Comparison of ENCODE assay signal across 8 cellular contexts in the genomic region with DNA sequence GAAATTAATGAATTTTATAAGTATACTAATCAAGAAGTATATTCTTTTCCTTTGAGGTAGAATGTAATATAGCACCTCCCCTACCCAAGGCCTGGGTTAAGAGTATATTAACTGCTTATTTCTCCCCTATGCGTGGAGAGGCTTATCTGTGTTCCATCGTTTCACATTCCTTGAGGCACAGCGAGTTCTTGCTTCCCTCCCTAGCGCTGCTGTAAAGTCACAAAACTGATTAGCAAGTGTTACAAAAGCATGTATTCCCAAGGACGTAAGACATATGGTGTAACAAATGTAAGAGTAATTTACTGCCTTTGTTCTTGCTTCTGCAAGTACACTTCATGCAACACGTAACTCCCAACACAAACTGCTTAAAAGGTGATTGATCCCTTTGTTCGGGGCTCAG. TPM values are rescaled to one million over a fixed set of nuclear protein-coding genes. Genes with fewer than 3 reads are reported as not detected.
DNase-seq lines count a peak whose midpoint lies in the region; ATAC-seq, FAIRE-seq and TF ChIP-seq lines count a peak whose summit lies in the region.

No MANE protein-coding gene starts in this region.

- H3K4me2 ChIP-seq in HepG2 (ENCODE audit: low read depth, low read length), result peak overlapping the region; percentile 98

- H3K79me2 ChIP-seq in HepG2 (ENCODE audit: insufficient read depth, low read length), result peaks cover 42% of the 10 kb centered on the region

- peak overlapping the region; percentile 71 for H3K27ac Mint-ChIP-seq in activated T-cell treated with anti-CD3 and anti-CD28 coated beads, Interleukin-2, amount 50 U/mL, for 72 hours

- no peak for TF ChIP-seq CTCF in HepG2 (CRISPR knock-in tag; IDR thresholded peaks at IDR 0.05)
- no peak for TF ChIP-seq CTCF in transverse colon (IDR thresholded peaks at IDR 0.05)

- CTCF ChIA-PET in HepG2 (lab: Yijun Ruan, JAX; ENCODE audit: low intra/inter-chr PET ratio, low total read pairs), result no interaction called here

- DNase-seq in activated T-cell treated with anti-CD3 and anti-CD28 coated beads, Interleukin-2, amount 50 U/mL, for 72 hours, result no peak
- no peak for DNase-seq in activated T-cell treated with anti-CD3 and anti-CD28 coated beads, Interleukin-2, amount 50 U/mL, for 1 hour
- peak; percentile 93 for DNase-seq in amniotic epithelial cell (ENCODE audit: low read depth)
- DNase-seq in HepG2 (ENCODE audit: low spot score), result peak; percentile 9
- no peak for DNase-seq in transverse colon
- DNase-seq in NCI-H1092 (lab: John Stamatoyannopoulos, UW), result no peak
- no peak for DNase-seq in H54 (ENCODE audit: insufficient read length, low spot score)

- H3K27me3 ChIP-seq in HepG2 (ENCODE audit: control insufficient read depth in 1 of 2, insufficient read depth in 2 of 2, low read length in 2 of 2) (no peaks in the 10 kb centered on the region; a peak in 1 of 5 replicates), transverse colon (no peaks in the 10 kb centered on the region)

- H3K4me1 Mint-ChIP-seq in activated T-cell treated with anti-CD3 and anti-CD28 coated beads, Interleukin-2, amount 50 U/mL, for 72 hours (ENCODE audit: low read depth), result peaks cover 29% of the 10 kb centered on the region

- H3K9me3 Mint-ChIP-seq in activated T-cell treated with anti-CD3 and anti-CD28 coated beads, Interleukin-2, amount 50 U/mL, for 72 hours, result no peaks in the 10 kb centered on the region

- H3K4me3 Mint-ChIP-seq in activated T-cell treated with anti-CD3 and anti-CD28 coated beads, Interleukin-2, amount 50 U/mL, for 72 hours, result peak overlapping the region; percentile 93 to 96

- H3K36me3 ChIP-seq in HepG2 (replicated peaks in 1 of 2; ENCODE audit: control insufficient read depth in 1 of 2, insufficient read depth in 2 of 2, low read length in 2 of 2) (peaks cover 0 to 10% of the 10 kb centered on the region in 2 experiments; a peak in 3 of 5 replicates), transverse colon (no peaks in the 10 kb centered on the region)

- no peaks in the 10 kb centered on the region for H3K27me3 Mint-ChIP-seq in activated T-cell treated with anti-CD3 and anti-CD28 coated beads, Interleukin-2, amount 50 U/mL, for 72 hours (ENCODE audit: low read depth)

- peaks cover 30% of the 10 kb centered on the region for H4K20me1 ChIP-seq in HepG2 (ENCODE audit: insufficient read depth, low read length)

- WGBS in HepG2 (ENCODE audit: low lambda C conversion rate), result 7% methylated on average over 7 of the region's 7 CpGs
- WGBS in transverse colon (ENCODE audit: low coverage in 1 of 2), 2 donors, result 65 to 74% methylated on average over 7 of the region's 7 CpGs

- ATAC-seq in activated T-cell treated with anti-CD3 and anti-CD28 coated beads, Interleukin-2, amount 50 U/mL, for 72 hours (replicated peaks in 1 of 2), result no peak
- no peak for ATAC-seq in HepG2
- no peak for ATAC-seq in GM21360 (IDR thresholded peaks at IDR 0.05; ENCODE audit: unreplicated experiment)

- H3K9me3 ChIP-seq in HepG2 (ENCODE audit: low read length) (no peaks in the 10 kb centered on the region), transverse colon (no peaks in the 10 kb centered on the region)

- TF ChIP-seq POLR2A in HepG2 (IDR thresholded peaks at IDR 0.05; ENCODE audit: insufficient read depth in 1 of 2, low read depth in 2 of 2, low read length in 2 of 2), result no peak
- no peak for TF ChIP-seq POLR2A in transverse colon (IDR thresholded peaks at IDR 0.05)
- no peak for TF ChIP-seq POLR2A in H54 (IDR thresholded peaks at IDR 0.05; ENCODE audit: low read depth, low read length)

- FAIRE-seq in HepG2 (lab: Jason Lieb, UNC) (peak; percentile 55), H54 (lab: Jason Lieb, UNC) (no peak)

- H3K4me3 ChIP-seq in HepG2 (replicated peaks in 1 of 3; ENCODE audit: insufficient read depth in 1 of 3, low read depth in 2 of 3, low read length in 3 of 3), result peak overlapping the region; percentile 95 to 100 (median 98); a peak in 5 of 6 replicates
- H3K4me3 ChIP-seq in transverse colon, result peak overlapping the region in 2 of 4 donors; percentile 82 to 87

- TF ChIP-seq EP300 in HepG2 (IDR thresholded peaks at IDR 0.05; ENCODE audit: low read depth in 2 of 2, low read length in 2 of 2), result no peak
- TF ChIP-seq EP300 in HepG2 (CRISPR knock-in tag; IDR thresholded peaks at IDR 0.05; ENCODE audit: borderline replicate concordance), result no peak
- TF ChIP-seq EP300 in transverse colon (IDR thresholded peaks at IDR 0.05; ENCODE audit: low read depth), result no peak

- no peak for TF ChIP-seq RAD21 in HepG2 (CRISPR knock-in tag; IDR thresholded peaks at IDR 0.05)

- H3K36me3 Mint-ChIP-seq in activated T-cell treated with anti-CD3 and anti-CD28 coated beads, Interleukin-2, amount 50 U/mL, for 72 hours (ENCODE audit: insufficient read depth in 2 of 2), result peaks cover 2 to 8% of the 10 kb centered on the region in 2 donors

- intact Hi-C loops in HepG2 (cut with micrococcal nuclease; ENCODE audit: unreplicated experiment), result loop anchor here (1.0 kb wide), 1 partner anchor 392 kb away; no protein-coding TSS in a partner anchor
- intact Hi-C loops in transverse colon (cut with DNase I; ENCODE audit: low total_unique reads), result no loop called here

- H3K4me1 ChIP-seq in HepG2 (ENCODE audit: insufficient read depth, low read length) (peaks cover 36% of the 10 kb centered on the region), transverse colon (peaks cover 11 to 28% (median 14%) of the 10 kb centered on the region in 4 donors)

- BruUV-seq in HepG2 (replicated peaks; lab: Mats Ljungman, UMichigan), result no TSS peak

- POLR2A ChIA-PET in HepG2 (lab: Yijun Ruan, JAX), result interaction anchor here (1.2 to 1.4 kb wide), 3 partner anchors 10 to 112 kb away, joined by 4 read pairs; no protein-coding TSS in a partner anchor

- in situ Hi-C loops in HepG2 (cut with HindIII; ENCODE audit: extremely low pct_ligation_motif_present, low pct_unique_long_range_greater_than_20kb) (no loop called here), transverse colon (cut with MboI; ENCODE audit: low pct_ligation_motif_present in 1 of 4, low pct_unique_long_range_greater_than_20kb in 1 of 4, low sequenced_read_pairs in 3 of 4) (no loop called here)

- H3K27ac ChIP-seq in HepG2 (ENCODE audit: extremely low read length, insufficient read depth, low read length), result peak overlapping the region; percentile 98
- peak overlapping the region; percentile 92 to 97 (median 94) for H3K27ac ChIP-seq in transverse colon

- peak overlapping the region; percentile 94 for H3K9ac ChIP-seq in HepG2 (ENCODE audit: insufficient read depth, low read depth, low read length)

- no peak overlapping the region for H2AFZ ChIP-seq in HepG2 (ENCODE audit: low read length)

RNA-seq across cellular contexts. Expression of a gene that starts 1.2 kb away (rescaled TPM):
- total RNA-seq in activated T-cell treated with anti-CD3 and anti-CD28 coated beads, Interleukin-2, amount 50 U/mL, for 72 hours, result 10 to 100 TPM; 29.8 to 29.9 TPM
- total RNA-seq in HepG2 (2016; rRNA removed; fragmentation: Illumina TruSeq; extraction: Trizol) (194 and 260 TPM in 2 replicates), transverse colon (10 to 100 TPM; 26.5 to 74.1 (median 58.2) TPM)
- 48.9 and 55.6 TPM in 2 replicates for total RNA-seq in HepG2 (2016; cell fraction: cytosol; rRNA removed; fragmentation: Illumina TruSeq; extraction: Trizol; ENCODE audit: low read depth)
- total RNA-seq in HepG2 (2016; cell fraction: insoluble cytoplasmic fraction; rRNA removed; fragmentation: Illumina TruSeq; extraction: Trizol), result 204 and 264 TPM in 2 replicates
- 86.8 and 98.1 TPM in 2 replicates for total RNA-seq in HepG2 (2016; cell fraction: membrane; rRNA removed; fragmentation: Illumina TruSeq; extraction: Trizol)
- total RNA-seq in HepG2 (2016; cell fraction: nucleus; rRNA removed; fragmentation: Illumina TruSeq; extraction: Trizol), result 194 and 215 TPM in 2 replicates
- polyA plus RNA-seq in HepG2 (2011; rRNA removed), result 15.4 and 21.9 TPM in 2 replicates
- 10.3 and 23.0 TPM in 2 replicates for polyA plus RNA-seq in HepG2 (2011; cell fraction: cytosol; rRNA removed)
- 4.8 and 9.7 TPM in 2 replicates for polyA plus RNA-seq in HepG2 (2011; cell fraction: nucleus; rRNA removed)
- polyA plus RNA-seq in HepG2 (2012), result 126 and 140 TPM in 2 replicates
- 10.5 and 11.8 TPM in 2 replicates for polyA plus RNA-seq in HepG2 (2016; cell fraction: cytosol; fragmentation: Illumina TruSeq; extraction: Trizol; ENCODE audit: low read depth)
- 87.6 and 99.1 TPM in 2 replicates for polyA plus RNA-seq in HepG2 (2016; cell fraction: insoluble cytoplasmic fraction; fragmentation: Illumina TruSeq; extraction: Trizol; ENCODE audit: low read depth)
- 25.9 and 27.7 TPM in 2 replicates for polyA plus RNA-seq in HepG2 (2016; cell fraction: membrane; fragmentation: Illumina TruSeq; extraction: Trizol; ENCODE audit: low read depth)
- polyA plus RNA-seq in HepG2 (2016; cell fraction: nucleus; fragmentation: Illumina TruSeq; extraction: Trizol; ENCODE audit: insufficient read depth, low read depth), result 133 and 149 TPM in 2 replicates
- 18.6 and 28.9 TPM in 2 replicates for polyA minus RNA-seq in HepG2 (2011; rRNA and poly(A)+ RNA removed; ENCODE audit: low replicate concordance)
- polyA minus RNA-seq in HepG2 (2011; cell fraction: cytosol; rRNA and poly(A)+ RNA removed), result 39.5 and 63.8 TPM in 2 replicates
- polyA minus RNA-seq in HepG2 (2011; cell fraction: nucleus; rRNA and poly(A)+ RNA removed), result 15.2 and 24.9 TPM in 2 replicates

RNA-seq across cellular contexts. Expression of a gene that starts 43.5 kb away (rescaled TPM):
- total RNA-seq in activated T-cell treated with anti-CD3 and anti-CD28 coated beads, Interleukin-2, amount 50 U/mL, for 72 hours, result not detected
- total RNA-seq in HepG2 (2016; rRNA removed; fragmentation: Illumina TruSeq; extraction: Trizol) (not detected in 2 replicates), transverse colon (not detected)
- total RNA-seq in HepG2 (2016; cell fraction: cytosol; rRNA removed; fragmentation: Illumina TruSeq; extraction: Trizol; ENCODE audit: low read depth), result not detected in 2 replicates
- 0.04 TPM in 1 of 2 replicates, not detected in the other for total RNA-seq in HepG2 (2016; cell fraction: insoluble cytoplasmic fraction; rRNA removed; fragmentation: Illumina TruSeq; extraction: Trizol)
- not detected in 2 replicates for total RNA-seq in HepG2 (2016; cell fraction: membrane; rRNA removed; fragmentation: Illumina TruSeq; extraction: Trizol)
- total RNA-seq in HepG2 (2016; cell fraction: nucleus; rRNA removed; fragmentation: Illumina TruSeq; extraction: Trizol), result not detected in 2 replicates
- polyA plus RNA-seq in HepG2 (2011; rRNA removed), result 0.03 TPM in 1 of 2 replicates, not detected in the other
- polyA plus RNA-seq in HepG2 (2011; cell fraction: cytosol; rRNA removed), result not detected in 2 replicates
- polyA plus RNA-seq in HepG2 (2011; cell fraction: nucleus; rRNA removed), result 0.13 TPM in 1 of 2 replicates, not detected in the other
- polyA plus RNA-seq in HepG2 (2012), result not detected in 2 replicates
- not detected in 2 replicates for polyA plus RNA-seq in HepG2 (2016; cell fraction: cytosol; fragmentation: Illumina TruSeq; extraction: Trizol; ENCODE audit: low read depth)
- not detected in 2 replicates for polyA plus RNA-seq in HepG2 (2016; cell fraction: insoluble cytoplasmic fraction; fragmentation: Illumina TruSeq; extraction: Trizol; ENCODE audit: low read depth)
- polyA plus RNA-seq in HepG2 (2016; cell fraction: membrane; fragmentation: Illumina TruSeq; extraction: Trizol; ENCODE audit: low read depth), result not detected in 2 replicates
- not detected in 2 replicates for polyA plus RNA-seq in HepG2 (2016; cell fraction: nucleus; fragmentation: Illumina TruSeq; extraction: Trizol; ENCODE audit: insufficient read depth, low read depth)
- polyA minus RNA-seq in HepG2 (2011; rRNA and poly(A)+ RNA removed; ENCODE audit: low replicate concordance), result 0.26 TPM in 1 of 2 replicates, not detected in the other
- not detected in 2 replicates for polyA minus RNA-seq in HepG2 (2011; cell fraction: cytosol; rRNA and poly(A)+ RNA removed)
- 0.13 and 0.25 TPM in 2 replicates for polyA minus RNA-seq in HepG2 (2011; cell fraction: nucleus; rRNA and poly(A)+ RNA removed)

Comparison
In these comparisons a context has a peak if more than half of its experiments do, and no peak if none do; other contexts are left out.
1. DNase-seq: peak in amniotic epithelial cell (single experiment) and HepG2 (single experiment); none in activated T-cell treated with anti-CD3 and anti-CD28 coated beads, Interleukin-2, amount 50 U/mL, for 72 hours (0 of 2), activated T-cell treated with anti-CD3 and anti-CD28 coated beads, Interleukin-2, amount 50 U/mL, for 1 hour (single experiment), transverse colon (single experiment), NCI-H1092 (single experiment) and H54 (single experiment).